8 cellular contexts compared by ENCODE assay signal in genomic region chr1:50978852-50979781, GRCh38. TPM values are rescaled to one million over a fixed set of nuclear protein-coding genes. Genes with fewer than 3 reads are reported as not detected.
DNase-seq lines count a peak whose midpoint lies in the region; FAIRE-seq and TF ChIP-seq lines count a peak whose summit lies in the region.

No MANE protein-coding gene starts in this region.

- POLR2A ChIA-PET in endothelial cell of umbilical vein (lab: Charles Lee): interaction anchor here (1.1 kb wide), 1 partner anchor 18 kb away, joined by 3 read pairs; no protein-coding TSS in a partner anchor

- peak overlapping the region; percentile 62 for H3K4me3 Mint-ChIP-seq in neural progenitor cell

- H3K9ac ChIP-seq in SK-N-MC (ENCODE audit: insufficient read length): peak overlapping the region; percentile 98
- peak overlapping the region; percentile 83 for H3K9ac ChIP-seq in endothelial cell of umbilical vein (replicated peaks; ENCODE audit: extremely low read depth, insufficient read depth, low read length)
- H3K9ac ChIP-seq in neural progenitor cell: no peak overlapping the region

- no peak for TF ChIP-seq POLR2A in endothelial cell of umbilical vein (IDR thresholded peaks at IDR 0.05; ENCODE audit: low read depth, low read length)

- TF ChIP-seq EP300 in Ishikawa (IDR thresholded peaks at IDR 0.05; ENCODE audit: borderline replicate concordance): no peak

- TSS peak; percentile 41 for BruUV-seq in endothelial cell of umbilical vein (replicated peaks; lab: Mats Ljungman, UMichigan)

- peaks cover 10% of the 10 kb centered on the region for H3K4me1 Mint-ChIP-seq in neural progenitor cell

- FAIRE-seq in endothelial cell of umbilical vein (lab: Jason Lieb, UNC) (no peak), GM19239 (lab: Jason Lieb, UNC) (no peak)

- H3K9me1 ChIP-seq in endothelial cell of umbilical vein (replicated peaks; ENCODE audit: control insufficient read depth, extremely low read depth, insufficient read depth, low read length): no peaks in the 10 kb centered on the region

- H3K27ac ChIP-seq in SK-N-MC: peak overlapping the region; percentile 97
- no peak overlapping the region for H3K27ac ChIP-seq in endothelial cell of umbilical vein (ENCODE audit: insufficient read depth, low read depth, low read length)
- no peak overlapping the region for H3K27ac ChIP-seq in neural progenitor cell

- peaks cover 41% of the 10 kb centered on the region for H3F3A ChIP-seq in neural progenitor cell (ENCODE audit: low read depth)

- H4K20me1 ChIP-seq in endothelial cell of umbilical vein (replicated peaks; ENCODE audit: control insufficient read depth, extremely low read depth, insufficient read depth, low read length) (no peaks in the 10 kb centered on the region), neural progenitor cell (ENCODE audit: low read depth) (peaks cover 53% of the 10 kb centered on the region)

- no peak for TF ChIP-seq CTCF in endothelial cell of umbilical vein (IDR thresholded peaks at IDR 0.05; ENCODE audit: extremely low read depth in 1 of 2, insufficient read depth in 1 of 2, low read depth in 1 of 2, low read length in 2 of 2)
- no peak for TF ChIP-seq CTCF in neural progenitor cell (IDR thresholded peaks at IDR 0.05)

- H3K4me1 ChIP-seq in endothelial cell of umbilical vein (ENCODE audit: control insufficient read depth, extremely low read depth, insufficient read depth, low read length) (peaks cover 13% of the 10 kb centered on the region), neural progenitor cell (peaks cover 16% of the 10 kb centered on the region)

- DNase-seq in DMS 273 (lab: John Stamatoyannopoulos, UW; ENCODE audit: unreplicated experiment): peak; percentile 84
- no peak for DNase-seq in SK-N-MC (ENCODE audit: low read depth, low spot score)
- no peak for DNase-seq in endothelial cell of umbilical vein (ENCODE audit: low read depth, low spot score)
- peak; percentile 41 for DNase-seq in neural progenitor cell (ENCODE audit: low spot score)
- DNase-seq in GM19239 (ENCODE audit: insufficient read length, low spot score): no peak
- no peak for DNase-seq in SIG-M5 treated with dmso at 0.1 percent for 504 hours (lab: John Stamatoyannopoulos, UW; ENCODE audit: unreplicated experiment)
- no peak for DNase-seq in HT-29 (ENCODE audit: low spot score)

- no peak for TF ChIP-seq RAD21 in Ishikawa (IDR thresholded peaks at IDR 0.05; ENCODE audit: low read depth)

- H3K4me3 ChIP-seq in SK-N-MC (peak overlapping the region; percentile 88), endothelial cell of umbilical vein (replicated peaks in 1 of 3; ENCODE audit: insufficient read depth in 1 of 3, low read depth in 1 of 3, low read length in 3 of 3) (peak overlapping the region; percentile 60 to 90 (median 61)), neural progenitor cell (no peak overlapping the region)

- H3K27me3 Mint-ChIP-seq in neural progenitor cell (ENCODE audit: insufficient read depth, low read depth): peaks cover 61% of the 10 kb centered on the region

- no peaks in the 10 kb centered on the region for H3K27me3 ChIP-seq in endothelial cell of umbilical vein (ENCODE audit: control insufficient read depth in 2 of 2, insufficient read depth in 2 of 2, low read length in 2 of 2)
- peaks cover 100% of the 10 kb centered on the region for H3K27me3 ChIP-seq in neural progenitor cell

- no peak overlapping the region for H3K27ac Mint-ChIP-seq in neural progenitor cell

- no peaks in the 10 kb centered on the region for H3K36me3 Mint-ChIP-seq in neural progenitor cell

- CTCF ChIA-PET in endothelial cell of umbilical vein (lab: Charles Lee): interaction anchor here (1.1 to 3.7 kb wide), 2 partner anchors 10 to 50 kb away, joined by 8 to 26 read pairs; partner anchors contain the start of gene CDKN2C

- H3K36me3 ChIP-seq in SK-N-MC (ENCODE audit: insufficient read depth, low read length): peaks cover 10% of the 10 kb centered on the region
- no peaks in the 10 kb centered on the region for H3K36me3 ChIP-seq in endothelial cell of umbilical vein (ENCODE audit: control insufficient read depth in 2 of 2, extremely low read depth in 1 of 2, insufficient read depth in 2 of 2, low read length in 2 of 2)
- H3K36me3 ChIP-seq in neural progenitor cell: no peaks in the 10 kb centered on the region

- H2AFZ ChIP-seq in endothelial cell of umbilical vein (ENCODE audit: low read depth, low read length) (peak overlapping the region; percentile 92), neural progenitor cell (replicated peaks) (no peak overlapping the region)

- H3K4me2 ChIP-seq in endothelial cell of umbilical vein (ENCODE audit: insufficient read depth, low read length) (peak overlapping the region; percentile 82), neural progenitor cell (peak overlapping the region; percentile 96)

- dilution Hi-C loops in endothelial cell of umbilical vein (cut with MboI; ENCODE audit: extremely low pct_ligation_motif_present, low sequenced_read_pairs): no loop called here

- H3K9me3 ChIP-seq in SK-N-MC (ENCODE audit: low read depth, low read length): no peaks in the 10 kb centered on the region
- H3K9me3 ChIP-seq in endothelial cell of umbilical vein (replicated peaks; ENCODE audit: control insufficient read depth, insufficient read depth, low read length): no peaks in the 10 kb centered on the region
- no peaks in the 10 kb centered on the region for H3K9me3 ChIP-seq in neural progenitor cell (ENCODE audit: low read depth)

- intact Hi-C loops in endothelial cell of umbilical vein (cut with micrococcal nuclease): loop anchor here (5.0 kb wide), 1 partner anchor 552 kb away; no protein-coding TSS in a partner anchor

- H3K9me3 Mint-ChIP-seq in neural progenitor cell: no peaks in the 10 kb centered on the region

- H3K79me2 ChIP-seq in endothelial cell of umbilical vein (ENCODE audit: control insufficient read depth, insufficient read depth, low read length) (no peaks in the 10 kb centered on the region), neural progenitor cell (ENCODE audit: low read depth) (no peaks in the 10 kb centered on the region)

TF ChIP-seq in Ishikawa, 13 proteins besides CTCF, POLR2A, EP300 and RAD21:
- TF ChIP-seq YY1 (IDR thresholded peaks at IDR 0.05; ENCODE audit: low read depth): peak; percentile 59
- peak; percentile 3 for TF ChIP-seq MAX (IDR thresholded peaks at IDR 0.05)
- no peak for TF ChIP-seq FOXM1 (IDR thresholded peaks at IDR 0.05; ENCODE audit: borderline replicate concordance, low read depth)

TF ChIP-seq in endothelial cell of umbilical vein, 7 proteins besides CTCF, POLR2A, EP300 and RAD21:
- TF ChIP-seq GATA2 (IDR thresholded peaks at IDR 0.05; ENCODE audit: insufficient read depth, insufficient read length, low read depth, low read length): no peak
- TF ChIP-seq EZH2 (IDR thresholded peaks at IDR 0.05; ENCODE audit: borderline replicate concordance, low read depth, low read length, severe bottlenecking): no peak
- TF ChIP-seq MYC (IDR thresholded peaks at IDR 0.05; ENCODE audit: low read depth, low read length): no peak
- no peak for TF ChIP-seq MAX (IDR thresholded peaks at IDR 0.05; ENCODE audit: insufficient read depth, insufficient read length)
- TF ChIP-seq FOS (IDR thresholded peaks at IDR 0.05; ENCODE audit: borderline replicate concordance, insufficient read depth, low read length): no peak
- TF ChIP-seq JUN (IDR thresholded peaks at IDR 0.05; ENCODE audit: borderline replicate concordance, insufficient read depth, insufficient read length, low read depth): no peak
- no peak for TF ChIP-seq POLR2AphosphoS5 (IDR thresholded peaks at IDR 0.05; ENCODE audit: insufficient read depth, low read depth, low read length)
TF ChIP-seq in endothelial cell of umbilical vein: peak in this region for 0.

RNA-seq across cellular contexts. Expression of gene CDKN2C, which starts 9.1 kb away (rescaled TPM):
- total RNA-seq in endothelial cell of umbilical vein: 19.6 and 19.8 TPM in 2 replicates
- 11.5 and 12.8 TPM in 2 replicates for polyA plus RNA-seq in endothelial cell of umbilical vein
- 15.0 and 15.6 TPM in 2 replicates for polyA plus RNA-seq in endothelial cell of umbilical vein (2011; cell fraction: cytosol; rRNA removed)
- polyA plus RNA-seq in endothelial cell of umbilical vein (2011; cell fraction: nucleus; rRNA removed): 5.7 and 9.3 TPM in 2 replicates
- polyA plus RNA-seq in endothelial cell of umbilical vein (2012): 3.6 and 8.5 TPM in 2 replicates
- 9.8 and 16.3 TPM in 2 replicates for polyA minus RNA-seq in endothelial cell of umbilical vein
- polyA minus RNA-seq in endothelial cell of umbilical vein (2011; cell fraction: cytosol; rRNA and poly(A)+ RNA removed): 46.5 TPM
- 3.8 and 5.0 TPM in 2 replicates for polyA minus RNA-seq in endothelial cell of umbilical vein (2011; cell fraction: nucleus; rRNA and poly(A)+ RNA removed)
- total RNA-seq in neural progenitor cell (ENCODE audit: low replicate concordance): 0.11 and 0.65 TPM in 2 replicates
- 11.1 and 14.5 TPM in 2 replicates for total RNA-seq in HT-29 (2014; rRNA removed; shearing (Covaris generic))

RNA-seq across cellular contexts. Expression of gene FAF1, which starts 19.1 kb away (rescaled TPM):
- total RNA-seq in endothelial cell of umbilical vein (55.3 and 57.6 TPM in 2 replicates), neural progenitor cell (ENCODE audit: low replicate concordance) (78.0 and 103 TPM in 2 replicates)
- polyA plus RNA-seq in endothelial cell of umbilical vein: 5.2 and 9.0 TPM in 2 replicates
- polyA plus RNA-seq in endothelial cell of umbilical vein (2011; cell fraction: cytosol; rRNA removed): 14.8 and 17.8 TPM in 2 replicates
- 15.2 and 17.7 TPM in 2 replicates for polyA plus RNA-seq in endothelial cell of umbilical vein (2011; cell fraction: nucleus; rRNA removed)
- 36.0 and 58.1 TPM in 2 replicates for polyA plus RNA-seq in endothelial cell of umbilical vein (2012)
- 22.4 and 27.7 TPM in 2 replicates for polyA minus RNA-seq in endothelial cell of umbilical vein
- polyA minus RNA-seq in endothelial cell of umbilical vein (2011; cell fraction: cytosol; rRNA and poly(A)+ RNA removed): 35.0 TPM
- polyA minus RNA-seq in endothelial cell of umbilical vein (2011; cell fraction: nucleus; rRNA and poly(A)+ RNA removed): 56.1 and 114 TPM in 2 replicates
- 25.9 and 28.5 TPM in 2 replicates for total RNA-seq in HT-29 (2014; rRNA removed; shearing (Covaris generic))

Comparison
In these comparisons a context has a peak if more than half of its experiments do, and no peak if none do; other contexts are left out.
1. DNase-seq: peak in DMS 273 (single experiment) and neural progenitor cell (single experiment); none in SK-N-MC (single experiment), endothelial cell of umbilical vein (single experiment), GM19239 (single experiment), SIG-M5 treated with dmso at 0.1 percent for 504 hours (single experiment) and HT-29 (single experiment).